In the genomic region with DNA sequence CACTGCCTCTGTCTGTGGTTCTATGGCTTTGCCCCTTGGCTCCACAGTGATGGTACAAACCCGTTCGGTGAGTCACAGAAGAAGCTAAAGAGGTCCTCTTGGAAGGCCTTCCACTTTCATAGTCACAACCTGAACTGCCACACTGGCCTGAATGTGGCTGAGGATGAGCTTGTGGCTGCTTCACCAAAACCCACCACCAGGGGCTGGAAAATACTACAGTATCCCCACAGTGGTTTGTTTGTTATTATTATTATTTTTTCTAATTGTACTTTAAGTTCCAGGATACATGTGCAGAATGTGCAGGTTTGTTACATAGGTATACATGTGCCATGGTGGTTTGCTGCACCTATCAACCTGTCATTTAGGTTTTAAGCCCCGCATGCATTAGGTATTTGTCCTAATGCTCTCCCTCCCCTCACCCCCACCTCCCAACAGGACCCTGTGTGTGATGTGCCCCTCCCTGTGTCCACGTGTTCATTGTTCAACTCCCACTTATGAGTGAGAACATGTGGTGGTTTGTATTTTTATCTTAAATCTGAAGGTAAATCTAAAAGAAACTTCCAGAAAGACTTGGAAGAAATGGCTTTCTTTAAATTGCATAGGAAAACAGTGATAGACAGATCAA, we compare ENCODE assay signal across 11 cellular contexts.
DNase-seq lines count a peak whose midpoint lies in the region; ATAC-seq and TF ChIP-seq lines count a peak whose summit lies in the region.
"Had no signal": no experiment of that assay in that cellular context is flagged by ENCODE, and none has a peak within 500 bp of the region (broad histone marks: within the 10 kb centered on the region; RNA-seq: fewer than 3 reads in every experiment).

No MANE protein-coding gene starts in this region.

- H3K36me3 ChIP-seq in SK-N-SH (replicated peaks in 1 of 2; ENCODE audit: control insufficient read depth in 1 of 2, insufficient read depth in 2 of 2, low read length in 1 of 2), result no peaks in the 10 kb centered on the region
- H3K36me3 ChIP-seq in hepatocyte (replicated peaks; ENCODE audit: insufficient read depth, low read depth), result no peaks in the 10 kb centered on the region

- H3K4me1 ChIP-seq in H9 (ENCODE audit: insufficient read depth, low read length) (no peaks in the 10 kb centered on the region), SK-N-SH (ENCODE audit: control insufficient read depth in 1 of 2, insufficient read depth in 2 of 2, low read depth in 1 of 2, low read length in 1 of 2) (no peaks in the 10 kb centered on the region), hepatocyte (ENCODE audit: insufficient read depth) (no peaks in the 10 kb centered on the region)

- H4K91ac ChIP-seq in H9 (ENCODE audit: insufficient read length, low read depth, low read length), result no peak overlapping the region

- H3K27me3 ChIP-seq in H9 (ENCODE audit: insufficient read depth, low read length) (no peaks in the 10 kb centered on the region), SK-N-SH (ENCODE audit: insufficient read depth) (no peaks in the 10 kb centered on the region; the same call in 1 of the 2 replicates), hepatocyte (no peaks in the 10 kb centered on the region)

- ATAC-seq in GM21526 (IDR thresholded peaks at IDR 0.05; ENCODE audit: low FRiP score, unreplicated experiment), result no peak
- ATAC-seq in GM18511 (IDR thresholded peaks at IDR 0.05; ENCODE audit: unreplicated experiment), result no peak

- H2BK20ac ChIP-seq in H9 (ENCODE audit: low read depth, low read length, poor library complexity, severe bottlenecking), result no peak overlapping the region

- H3K4me2 ChIP-seq in H9 (ENCODE audit: insufficient read depth, insufficient read length, low read length) (no peak overlapping the region), SK-N-SH (no peak overlapping the region), hepatocyte (no peak overlapping the region)

- no peaks in the 10 kb centered on the region for H3K9me2 ChIP-seq in SK-N-SH
- H3K9me2 ChIP-seq in hepatocyte (replicated peaks; ENCODE audit: insufficient read depth), result no peaks in the 10 kb centered on the region

- no peaks in the 10 kb centered on the region for H3K23me2 ChIP-seq in H9 (ENCODE audit: insufficient read length, low read depth, low read length, poor library complexity, severe bottlenecking)

- no peak overlapping the region for H2BK15ac ChIP-seq in H9 (ENCODE audit: low read depth, low read length)

- H3K4me3 Mint-ChIP-seq in H9, result no peak overlapping the region

- no peaks in the 10 kb centered on the region for H3K27me3 Mint-ChIP-seq in H9 (ENCODE audit: low read depth)

- H3K14ac ChIP-seq in H9 (ENCODE audit: insufficient read depth, low read length), result no peak overlapping the region

- H3K9ac ChIP-seq in H9 (ENCODE audit: extremely low read depth, insufficient read length, low read length), result no peak overlapping the region
- H3K9ac ChIP-seq in SK-N-SH, result no peak overlapping the region

- no peak overlapping the region for H3K4ac ChIP-seq in H9 (ENCODE audit: low read depth, low read length)

- no peak overlapping the region for H3K27ac ChIP-seq in C4-2B
- H3K27ac ChIP-seq in H9 (ENCODE audit: insufficient read length, low read depth, low read length), result no peak overlapping the region
- H3K27ac ChIP-seq in SK-N-SH (ENCODE audit: low read depth in 2 of 2, low read length in 1 of 2), result no peak overlapping the region
- H3K27ac ChIP-seq in hepatocyte, result no peak overlapping the region

- TF ChIP-seq RAD21 in SK-N-SH (IDR thresholded peaks at IDR 0.05; ENCODE audit: low read length), result no peak

- no peak overlapping the region for H4K5ac ChIP-seq in H9 (ENCODE audit: insufficient read length, low read depth, low read length)

- H2BK5ac ChIP-seq in H9 (ENCODE audit: insufficient read length, low read length), result no peak overlapping the region

- WGBS in H9 (ENCODE audit: extremely low coverage, insufficient read length, low lambda C conversion rate), result no CpG with 5 or more reads among the region's 4 CpGs
- WGBS in SK-N-SH (ENCODE audit: low lambda C conversion rate), result 11% methylated on average over 4 of the region's 4 CpGs
- 68% methylated on average over 4 of the region's 4 CpGs for WGBS in hepatocyte (ENCODE audit: low lambda C conversion rate, missing lambda C conversion rate)

- H3K36me3 Mint-ChIP-seq in H9 (ENCODE audit: insufficient read depth in 1 of 3, low read depth in 3 of 3), result no peaks in the 10 kb centered on the region

- no peaks in the 10 kb centered on the region for H3K9me3 Mint-ChIP-seq in H9

- H3F3A ChIP-seq in SK-N-SH (replicated peaks; ENCODE audit: insufficient read depth), result no peaks in the 10 kb centered on the region

- H3K27ac Mint-ChIP-seq in H9, result no peak overlapping the region; a peak in 1 of 7 replicates

- H4K8ac ChIP-seq in H9 (replicated peaks; ENCODE audit: insufficient read length, low read depth, low read length), result no peak overlapping the region

- H2AK5ac ChIP-seq in H9 (ENCODE audit: insufficient read length, low read length), result no peak overlapping the region

- no peaks in the 10 kb centered on the region for H3K79me1 ChIP-seq in H9 (ENCODE audit: insufficient read depth, low read depth, low read length, poor library complexity, severe bottlenecking)

- no peak overlapping the region for H3T11ph ChIP-seq in H9 (ENCODE audit: low read length)

- H3K4me1 Mint-ChIP-seq in H9, result peaks cover 10% of the 10 kb centered on the region in 2 experiments

- H3K18ac ChIP-seq in H9 (ENCODE audit: insufficient read length, low read depth, low read length), result no peak overlapping the region

- CTCF ChIA-PET in SK-N-SH (lab: Yijun Ruan, JAX), result interaction anchor here (1.0 to 2.6 kb wide), 4 partner anchors 14 to 34 kb away, joined by 3 to 9 read pairs (median 6); no protein-coding TSS in a partner anchor

- H3K79me2 ChIP-seq in H9 (ENCODE audit: insufficient read depth, low read length) (no peaks in the 10 kb centered on the region), SK-N-SH (ENCODE audit: insufficient read depth) (no peaks in the 10 kb centered on the region), hepatocyte (no peaks in the 10 kb centered on the region)

- H3K4me3 ChIP-seq in SK-N-SH (ENCODE audit: low read depth in 2 of 2, low read length in 1 of 2) (no peak overlapping the region; a peak in 1 of 4 replicates), hepatocyte (no peak overlapping the region)

- H2AFZ ChIP-seq in H9 (ENCODE audit: low read length) (no peak overlapping the region), SK-N-SH (ENCODE audit: low read depth) (no peak overlapping the region), hepatocyte (no peak overlapping the region)

- TF ChIP-seq EP300 in SK-N-SH (IDR thresholded peaks at IDR 0.05; ENCODE audit: borderline replicate concordance in 1 of 2, low read depth in 1 of 2, low read length in 1 of 2), result no peak

- H3K9me3 ChIP-seq in H9 (ENCODE audit: control insufficient read depth, low read depth, low read length) (no peaks in the 10 kb centered on the region), SK-N-SH (no peaks in the 10 kb centered on the region), hepatocyte (ENCODE audit: low read depth) (no peaks in the 10 kb centered on the region)

- H2BK12ac ChIP-seq in H9 (ENCODE audit: insufficient read length, low read depth, low read length), result no peak overlapping the region

- H4K20me1 ChIP-seq in H9 (ENCODE audit: control insufficient read depth, insufficient read depth, insufficient read length) (no peaks in the 10 kb centered on the region), SK-N-SH (ENCODE audit: insufficient read depth) (no peaks in the 10 kb centered on the region), hepatocyte (ENCODE audit: insufficient read depth, poor library complexity, severe bottlenecking) (no peaks in the 10 kb centered on the region)

- H3K56ac ChIP-seq in H9 (ENCODE audit: insufficient read length, low read depth, low read length), result no peak overlapping the region

- DNase-seq in H9 (peak; percentile 47), SK-N-SH (peak; percentile 15), hepatocyte (ENCODE audit: low spot score) (no peak), foreskin melanocyte (no peak), AG08396 (ENCODE audit: low spot score) (no peak)
- DNase-seq: COR-L47; effector memory CD4-positive, alpha-beta T cell; T-helper 1 cell had no signal

- no peak overlapping the region for H2BK120ac ChIP-seq in H9 (ENCODE audit: low read depth, low read length, poor library complexity, severe bottlenecking)

- H3K23ac ChIP-seq in H9 (ENCODE audit: insufficient read length, low read depth, low read length), result no peak overlapping the region

- peak; percentile 58 for TF ChIP-seq CTCF in C4-2B (conservative IDR thresholded peaks at IDR 0.05)
- TF ChIP-seq CTCF in H9 (conservative IDR thresholded peaks at IDR 0.05), result peak; percentile 75
- peak; percentile 66 for TF ChIP-seq CTCF in SK-N-SH (IDR thresholded peaks at IDR 0.05)
- peak; percentile 17 for TF ChIP-seq CTCF in hepatocyte (IDR thresholded peaks at IDR 0.05; ENCODE audit: poor library complexity)

- POLR2A ChIA-PET in SK-N-SH (lab: Yijun Ruan, JAX), result no interaction called here

TF ChIP-seq in SK-N-SH, 30 proteins besides CTCF, POLR2A, EP300 and RAD21 (continues in another document):
- TF ChIP-seq, protein P1, sequence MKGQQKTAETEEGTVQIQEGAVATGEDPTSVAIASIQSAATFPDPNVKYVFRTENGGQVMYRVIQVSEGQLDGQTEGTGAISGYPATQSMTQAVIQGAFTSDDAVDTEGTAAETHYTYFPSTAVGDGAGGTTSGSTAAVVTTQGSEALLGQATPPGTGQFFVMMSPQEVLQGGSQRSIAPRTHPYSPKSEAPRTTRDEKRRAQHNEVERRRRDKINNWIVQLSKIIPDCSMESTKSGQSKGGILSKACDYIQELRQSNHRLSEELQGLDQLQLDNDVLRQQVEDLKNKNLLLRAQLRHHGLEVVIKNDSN (IDR thresholded peaks at IDR 0.05; ENCODE audit: borderline replicate concordance, low read depth), result no peak

Comparison
In these comparisons a context has a peak if more than half of its experiments do, and no peak if none do; other contexts are left out.
1. CTCF ChIP-seq: peak in every context shown above with its lines; median percentile 75 in H9; 66 in SK-N-SH; 58 in C4-2B; 17 in hepatocyte.
2. DNase-seq: peak in H9 (single experiment) and SK-N-SH (single experiment); none in hepatocyte (single experiment), foreskin melanocyte (single experiment) and AG08396 (single experiment).